8 cellular contexts compared by ENCODE assay signal in genomic region chr19:49676690-49677231, GRCh38. TPM values are rescaled to one million over a fixed set of nuclear protein-coding genes. Genes with fewer than 3 reads are reported as not detected.
A peak's percentile ranks its signal among the peaks of the same experiment; 100 is the strongest.
DNase-seq lines count a peak whose midpoint lies in the region; ATAC-seq and TF ChIP-seq lines count a peak whose summit lies in the region.

No MANE protein-coding gene starts in this region.

- no peaks in the 10 kb centered on the region for H3K9me3 ChIP-seq in naive thymus-derived CD4-positive, alpha-beta T cell (ENCODE audit: control insufficient read depth in 2 of 3, low read length in 3 of 3)

- H3K36me3 ChIP-seq in naive thymus-derived CD4-positive, alpha-beta T cell (ENCODE audit: control insufficient read depth in 2 of 3, insufficient read depth in 3 of 3, low read length in 3 of 3) = peaks cover 1 to 11% (median 3%) of the 10 kb centered on the region in 3 experiments

- CTCF ChIA-PET in naive thymus-derived CD4-positive, alpha-beta T cell (lab: Charles Lee) = interaction anchor here (0.7 to 2.7 kb wide), 10 partner anchors 9 to 285 kb away, joined by 3 to 13 read pairs (median 3); no protein-coding TSS in a partner anchor

- peak overlapping the region; percentile 96 for H3K4me3 ChIP-seq in fibroblast of mammary gland (ENCODE audit: control insufficient read depth, low read depth, low read length)
- H3K4me3 ChIP-seq in naive thymus-derived CD4-positive, alpha-beta T cell (ENCODE audit: low read length) = peak overlapping the region; percentile 86

- H3K27me3 ChIP-seq in naive thymus-derived CD4-positive, alpha-beta T cell (ENCODE audit: control insufficient read depth in 2 of 2, insufficient read depth in 2 of 2, low read length in 2 of 2) = no peaks in the 10 kb centered on the region

- peak; percentile 87 for ATAC-seq in naive thymus-derived CD4-positive, alpha-beta T cell
- ATAC-seq in stimulated activated memory B cell treated with anti-CD40 and anti-IgM and Interleukin-4, amounts not matched to agents 10 μg/mL and 1 μg/mL and 100 μg/mL, for 72 hours = peak; percentile 87

- H3K4me3 Mint-ChIP-seq in activated T-helper 2 cell treated with anti-CD3 and anti-CD28 coated beads, Interferon-gamma antibody, Interleukin-2, Interleukin-4, amounts not matched to agents 10 μg/mL and 5 μg/mL and 100 μg/mL, durations not matched to agents 14 hours and 24 hours and 36 hours (ENCODE audit: low read depth) = peak overlapping the region; percentile 98
- H3K4me3 Mint-ChIP-seq in naive thymus-derived CD4-positive, alpha-beta T cell = peak overlapping the region; percentile 91 to 100 (median 98)
- peak overlapping the region; percentile 85 for H3K4me3 Mint-ChIP-seq in stimulated activated memory B cell treated with anti-CD40 and anti-IgM and Interleukin-4, amounts not matched to agents 10 μg/mL and 1 μg/mL and 100 μg/mL, for 72 hours

- H3K27me3 Mint-ChIP-seq in activated T-helper 2 cell treated with anti-CD3 and anti-CD28 coated beads, Interferon-gamma antibody, Interleukin-2, Interleukin-4, amounts not matched to agents 10 μg/mL and 5 μg/mL and 100 μg/mL, durations not matched to agents 14 hours and 24 hours and 36 hours (ENCODE audit: low read depth) = no peaks in the 10 kb centered on the region
- no peaks in the 10 kb centered on the region for H3K27me3 Mint-ChIP-seq in naive thymus-derived CD4-positive, alpha-beta T cell
- no peaks in the 10 kb centered on the region for H3K27me3 Mint-ChIP-seq in stimulated activated memory B cell treated with anti-CD40 and anti-IgM and Interleukin-4, amounts not matched to agents 10 μg/mL and 1 μg/mL and 100 μg/mL, for 72 hours

- peak overlapping the region; percentile 96 for H3K27ac Mint-ChIP-seq in activated T-helper 2 cell treated with anti-CD3 and anti-CD28 coated beads, Interferon-gamma antibody, Interleukin-2, Interleukin-4, amounts not matched to agents 10 μg/mL and 5 μg/mL and 100 μg/mL, durations not matched to agents 14 hours and 24 hours and 36 hours
- H3K27ac Mint-ChIP-seq in naive thymus-derived CD4-positive, alpha-beta T cell = peak overlapping the region; percentile 93 to 100 (median 99)
- H3K27ac Mint-ChIP-seq in stimulated activated memory B cell treated with anti-CD40 and anti-IgM and Interleukin-4, amounts not matched to agents 10 μg/mL and 1 μg/mL and 100 μg/mL, for 72 hours = peak overlapping the region; percentile 96

- POLR2A ChIA-PET in naive thymus-derived CD4-positive, alpha-beta T cell (lab: Charles Lee) = interaction anchor here (0.5 to 8.5 kb wide), 23 partner anchors 9 to 233 kb away, joined by 3 to 91 read pairs (median 4); partner anchors contain the start of genes BCL2L12, FLT3LG, IRF3 and NOSIP

- H3K4me1 ChIP-seq in naive thymus-derived CD4-positive, alpha-beta T cell (ENCODE audit: control insufficient read depth in 2 of 2, insufficient read depth in 2 of 2, low read length in 2 of 2) = peaks cover 18 to 23% of the 10 kb centered on the region in 2 donors

- H3K27ac ChIP-seq in naive thymus-derived CD4-positive, alpha-beta T cell (ENCODE audit: low read depth, low read length) = peak overlapping the region; percentile 95

- DNase-seq in DMS53 treated with DMSO at 0.1 percent for 48 hours (lab: John Stamatoyannopoulos, UW; ENCODE audit: unreplicated experiment) = peak; percentile 100
- DNase-seq in GOT3 (lab: John Stamatoyannopoulos, UW) = peak; percentile 98
- DNase-seq in LHCN-M2 (ENCODE audit: low read depth) = peak; percentile 100
- peak; percentile 100 for DNase-seq in RPMI7951 (ENCODE audit: low read depth)
- DNase-seq in activated T-helper 2 cell treated with anti-CD3 and anti-CD28 coated beads, Interferon-gamma antibody, Interleukin-2, Interleukin-4, amounts not matched to agents 10 μg/mL and 5 μg/mL and 100 μg/mL, durations not matched to agents 14 hours and 24 hours and 36 hours (ENCODE audit: low spot score) = peak; percentile 99
- peak; percentile 100 for DNase-seq in fibroblast of mammary gland (ENCODE audit: low read depth)
- peak; percentile 84 to 99 (median 97) for DNase-seq in naive thymus-derived CD4-positive, alpha-beta T cell

- H3K4me1 Mint-ChIP-seq in activated T-helper 2 cell treated with anti-CD3 and anti-CD28 coated beads, Interferon-gamma antibody, Interleukin-2, Interleukin-4, amounts not matched to agents 10 μg/mL and 5 μg/mL and 100 μg/mL, durations not matched to agents 14 hours and 24 hours and 36 hours (ENCODE audit: low read depth) = peaks cover 23% of the 10 kb centered on the region
- peaks cover 18 to 50% (median 43%) of the 10 kb centered on the region in 7 donors for H3K4me1 Mint-ChIP-seq in naive thymus-derived CD4-positive, alpha-beta T cell
- peaks cover 68% of the 10 kb centered on the region for H3K4me1 Mint-ChIP-seq in stimulated activated memory B cell treated with anti-CD40 and anti-IgM and Interleukin-4, amounts not matched to agents 10 μg/mL and 1 μg/mL and 100 μg/mL, for 72 hours

- intact Hi-C loops in activated T-helper 2 cell treated with anti-CD3 and anti-CD28 coated beads, Interferon-gamma antibody, Interleukin-2, Interleukin-4, amounts not matched to agents 10 μg/mL and 5 μg/mL and 100 μg/mL, durations not matched to agents 14 hours and 24 hours and 36 hours (cut with micrococcal nuclease) = loop anchor here (1.0 to 5.0 kb wide), 6 partner anchors 11 to 191 kb away; partner anchors contain the start of genes AP2A1, BCL2L12, IRF3 and PNKP
- intact Hi-C loops in naive thymus-derived CD4-positive, alpha-beta T cell (cut with micrococcal nuclease) = loop anchor here (1.0 to 10.0 kb wide), 18 partner anchors 11 to 1042 kb away; partner anchors contain the start of genes ALDH16A1 (in 2 of the 2), BCL2L12 (in 2 of the 2), DBP (in 2 of the 2) and IRF3 (in 2 of the 2)

- peaks cover 28% of the 10 kb centered on the region for H3K36me3 Mint-ChIP-seq in activated T-helper 2 cell treated with anti-CD3 and anti-CD28 coated beads, Interferon-gamma antibody, Interleukin-2, Interleukin-4, amounts not matched to agents 10 μg/mL and 5 μg/mL and 100 μg/mL, durations not matched to agents 14 hours and 24 hours and 36 hours (ENCODE audit: low read depth)
- peaks cover 0 to 3% (median 0%) of the 10 kb centered on the region in 5 donors for H3K36me3 Mint-ChIP-seq in naive thymus-derived CD4-positive, alpha-beta T cell
- H3K36me3 Mint-ChIP-seq in stimulated activated memory B cell treated with anti-CD40 and anti-IgM and Interleukin-4, amounts not matched to agents 10 μg/mL and 1 μg/mL and 100 μg/mL, for 72 hours = peaks cover 20% of the 10 kb centered on the region

- H3K9me3 Mint-ChIP-seq in activated T-helper 2 cell treated with anti-CD3 and anti-CD28 coated beads, Interferon-gamma antibody, Interleukin-2, Interleukin-4, amounts not matched to agents 10 μg/mL and 5 μg/mL and 100 μg/mL, durations not matched to agents 14 hours and 24 hours and 36 hours = no peaks in the 10 kb centered on the region
- H3K9me3 Mint-ChIP-seq in naive thymus-derived CD4-positive, alpha-beta T cell = no peaks in the 10 kb centered on the region
- no peaks in the 10 kb centered on the region for H3K9me3 Mint-ChIP-seq in stimulated activated memory B cell treated with anti-CD40 and anti-IgM and Interleukin-4, amounts not matched to agents 10 μg/mL and 1 μg/mL and 100 μg/mL, for 72 hours

- no peak for TF ChIP-seq CTCF in fibroblast of mammary gland (conservative IDR thresholded peaks at IDR 0.05; ENCODE audit: control insufficient read depth, insufficient read depth, low read depth, low read length)

RNA-seq across cellular contexts. Expression of gene PRMT1, which starts 0.3 kb away (rescaled TPM):
- 342 and 345 TPM in 2 replicates for total RNA-seq in LHCN-M2 (2014; rRNA removed)
- polyA plus RNA-seq in LHCN-M2 (2012) = 229 TPM
- total RNA-seq in RPMI7951 (2014; rRNA removed; shearing (Covaris generic)) = 334 and 387 TPM in 2 replicates
- 431 TPM in 2 replicates for total RNA-seq in activated T-helper 2 cell treated with anti-CD3 and anti-CD28 coated beads, Interferon-gamma antibody, Interleukin-2, Interleukin-4, amounts not matched to agents 10 μg/mL and 5 μg/mL and 100 μg/mL, durations not matched to agents 14 hours and 24 hours and 36 hours
- total RNA-seq in naive thymus-derived CD4-positive, alpha-beta T cell = 100 to 1,000 TPM in 1 of 5 experiments, 10 to 100 TPM in 4; 73.1 to 169 (median 95.3) TPM
- 100 to 1,000 TPM; 126 to 145 TPM for polyA plus RNA-seq in naive thymus-derived CD4-positive, alpha-beta T cell

RNA-seq across cellular contexts. Expression of gene BCL2L12, which starts 11.0 kb away (rescaled TPM):
- total RNA-seq in LHCN-M2 (2014; rRNA removed) = 25.6 and 25.7 TPM in 2 replicates
- polyA plus RNA-seq in LHCN-M2 (2012) = 49.4 TPM
- total RNA-seq in RPMI7951 (2014; rRNA removed; shearing (Covaris generic)) = 19.7 and 26.8 TPM in 2 replicates
- total RNA-seq in activated T-helper 2 cell treated with anti-CD3 and anti-CD28 coated beads, Interferon-gamma antibody, Interleukin-2, Interleukin-4, amounts not matched to agents 10 μg/mL and 5 μg/mL and 100 μg/mL, durations not matched to agents 14 hours and 24 hours and 36 hours = 66.2 and 72.7 TPM in 2 replicates
- 10 to 100 TPM; 11.3 to 57.2 (median 22.6) TPM for total RNA-seq in naive thymus-derived CD4-positive, alpha-beta T cell
- polyA plus RNA-seq in naive thymus-derived CD4-positive, alpha-beta T cell = 10 to 100 TPM; 11.4 to 14.8 TPM

RNA-seq across cellular contexts. Expression of gene IRF3, which starts 11.1 kb away (rescaled TPM):
- total RNA-seq in LHCN-M2 (2014; rRNA removed) = 55.0 and 62.7 TPM in 2 replicates
- 81.7 TPM for polyA plus RNA-seq in LHCN-M2 (2012)
- 58.4 and 87.0 TPM in 2 replicates for total RNA-seq in RPMI7951 (2014; rRNA removed; shearing (Covaris generic))
- 135 and 147 TPM in 2 replicates for total RNA-seq in activated T-helper 2 cell treated with anti-CD3 and anti-CD28 coated beads, Interferon-gamma antibody, Interleukin-2, Interleukin-4, amounts not matched to agents 10 μg/mL and 5 μg/mL and 100 μg/mL, durations not matched to agents 14 hours and 24 hours and 36 hours
- total RNA-seq in naive thymus-derived CD4-positive, alpha-beta T cell = 100 to 1,000 TPM; 176 to 346 (median 212) TPM
- 10 to 100 TPM; 55.5 to 80.7 TPM for polyA plus RNA-seq in naive thymus-derived CD4-positive, alpha-beta T cell

RNA-seq across cellular contexts. Expression of gene ADM5, which starts 12.6 kb away (rescaled TPM):
- total RNA-seq in LHCN-M2 (2014; rRNA removed) = 1.2 TPM in 2 replicates
- polyA plus RNA-seq in LHCN-M2 (2012) = 0.21 TPM
- 0.72 and 0.78 TPM in 2 replicates for total RNA-seq in RPMI7951 (2014; rRNA removed; shearing (Covaris generic))
- 7.2 and 7.3 TPM in 2 replicates for total RNA-seq in activated T-helper 2 cell treated with anti-CD3 and anti-CD28 coated beads, Interferon-gamma antibody, Interleukin-2, Interleukin-4, amounts not matched to agents 10 μg/mL and 5 μg/mL and 100 μg/mL, durations not matched to agents 14 hours and 24 hours and 36 hours
- 1 to 10 TPM; 2.8 to 7.5 (median 4.6) TPM for total RNA-seq in naive thymus-derived CD4-positive, alpha-beta T cell
- under 1 TPM in 1 of 2 donors, not detected in 1; 0.34 TPM for polyA plus RNA-seq in naive thymus-derived CD4-positive, alpha-beta T cell

RNA-seq across cellular contexts. Expression of gene CPT1C, which starts 14.2 kb away (rescaled TPM):
- total RNA-seq in LHCN-M2 (2014; rRNA removed) = 0.90 and 2.5 TPM in 2 replicates
- polyA plus RNA-seq in LHCN-M2 (2012) = 2.3 TPM
- 18.3 and 21.8 TPM in 2 replicates for total RNA-seq in RPMI7951 (2014; rRNA removed; shearing (Covaris generic))
- total RNA-seq in activated T-helper 2 cell treated with anti-CD3 and anti-CD28 coated beads, Interferon-gamma antibody, Interleukin-2, Interleukin-4, amounts not matched to agents 10 μg/mL and 5 μg/mL and 100 μg/mL, durations not matched to agents 14 hours and 24 hours and 36 hours = 2.8 and 2.9 TPM in 2 replicates
- 1 to 10 TPM in 4 of 5 experiments, under 1 TPM in 1; 0.96 to 6.0 (median 1.5) TPM for total RNA-seq in naive thymus-derived CD4-positive, alpha-beta T cell
- polyA plus RNA-seq in naive thymus-derived CD4-positive, alpha-beta T cell = 1 to 10 TPM in 1 of 2 donors, not detected in 1; 1.7 TPM

Comparison
In these comparisons a context has a peak if more than half of its experiments do, and no peak if none do; other contexts are left out.
1. Peak in every context shown above with its lines: DNase-seq, ATAC-seq, H3K4me3 ChIP-seq and H3K27ac ChIP-seq.